8 cellular contexts compared by ENCODE assay signal in genomic region chr4:59818656-59819055, GRCh38.
DNase-seq lines count a peak whose midpoint lies in the region; ATAC-seq and TF ChIP-seq lines count a peak whose summit lies in the region.

No MANE protein-coding gene starts in this region.

- peak overlapping the region in 9 of 10 donors; percentile 24 to 80 (median 54) for H3K4me3 Mint-ChIP-seq in naive thymus-derived CD8-positive, alpha-beta T cell

- intact Hi-C loops in aorta (cut with DNase I), result no loop called here

- H3K36me3 Mint-ChIP-seq in naive thymus-derived CD8-positive, alpha-beta T cell, result no peaks in the 10 kb centered on the region

- CTCF ChIA-PET in RWPE1 (lab: Yijun Ruan, JAX), result interaction anchor here (0.6 to 0.7 kb wide), 2 partner anchors 255 to 625 kb away, joined by 3 read pairs; no protein-coding TSS in a partner anchor

- POLR2A ChIA-PET in naive thymus-derived CD8-positive, alpha-beta T cell (lab: Charles Lee), result no interaction called here
- POLR2A ChIA-PET in RWPE1 (lab: Yijun Ruan, JAX; ENCODE audit: low non-redundant PET), result no interaction called here

- H3K4me1 ChIP-seq in aorta (ENCODE audit: control insufficient read depth in 1 of 2, insufficient read depth in 2 of 2, low read length in 2 of 2), result no peaks in the 10 kb centered on the region

- WGBS in aorta, 2 donors, result 87 to 88% methylated on average over 7 of the region's 7 CpGs

- peaks cover 0 to 8% (median 0%) of the 10 kb centered on the region in 9 donors for H3K9me3 Mint-ChIP-seq in naive thymus-derived CD8-positive, alpha-beta T cell

- H3K9me3 ChIP-seq in aorta (ENCODE audit: control insufficient read depth, low read length), result no peaks in the 10 kb centered on the region

- no peak overlapping the region for H3K27ac ChIP-seq in aorta (ENCODE audit: low read depth in 1 of 2, low read length in 2 of 2)
- H3K27ac ChIP-seq in RWPE1, result no peak overlapping the region

- H3K36me3 ChIP-seq in aorta (ENCODE audit: control insufficient read depth in 1 of 2, insufficient read depth in 2 of 2, low read length in 1 of 2), result no peaks in the 10 kb centered on the region

- H3K27me3 ChIP-seq in aorta (ENCODE audit: control insufficient read depth in 1 of 2, insufficient read depth in 2 of 2, low read length in 1 of 2), result no peaks in the 10 kb centered on the region

- no peak overlapping the region for H3K4me3 ChIP-seq in aorta (ENCODE audit: low read length in 2 of 2)

- peak overlapping the region in 3 of 10 donors; percentile 31 to 74 (median 57) for H3K27ac Mint-ChIP-seq in naive thymus-derived CD8-positive, alpha-beta T cell

- peak; percentile 86 for ATAC-seq in HG02938 (IDR thresholded peaks at IDR 0.05; ENCODE audit: unreplicated experiment)
- ATAC-seq in SK-N-SH treated with all-trans-retinoic acid at 6 μM for 48 hours, result peak; percentile 62; the same call in 2 of the 3 replicates
- ATAC-seq in naive thymus-derived CD8-positive, alpha-beta T cell, result no peak
- ATAC-seq in aorta (ENCODE audit: low FRiP score), result no peak

- TF ChIP-seq CTCF in RWPE1 (conservative IDR thresholded peaks at IDR 0.05; ENCODE audit: low read depth), result no peak

- DNase-seq in NOMO-1 treated with DMSO at 0.1 percent for 48 hours (lab: John Stamatoyannopoulos, UW; ENCODE audit: unreplicated experiment), result peak; percentile 4
- DNase-seq in NOMO-1 treated with dmso at 0.1 percent for 144 hours (lab: John Stamatoyannopoulos, UW; ENCODE audit: unreplicated experiment), result no peak
- DNase-seq in naive thymus-derived CD8-positive, alpha-beta T cell, result peak in 1 of 10 donors; percentile 2
- no peak for DNase-seq in aorta
- no peak for DNase-seq in RWPE1 (ENCODE audit: low spot score)
- no peak for DNase-seq in iPS-NIHi11 (ENCODE audit: low spot score)

- no peaks in the 10 kb centered on the region for H3K27me3 Mint-ChIP-seq in naive thymus-derived CD8-positive, alpha-beta T cell

- peaks cover 0 to 5% (median under 1%) of the 10 kb centered on the region in 4 donors for H3K4me1 Mint-ChIP-seq in naive thymus-derived CD8-positive, alpha-beta T cell

TF ChIP-seq in SK-N-SH treated with all-trans-retinoic acid at 6 μM for 48 hours, 23 proteins besides CTCF, POLR2A, EP300 and RAD21:
- TF ChIP-seq ARNTL (CRISPR knock-in tag; IDR thresholded peaks at IDR 0.05; ENCODE audit: borderline replicate concordance, low read depth) (no peak), OSR1 (CRISPR knock-in tag; IDR thresholded peaks at IDR 0.05) (no peak), ISL1 (CRISPR knock-in tag; IDR thresholded peaks at IDR 0.05) (no peak), CSDC2 (CRISPR knock-in tag; IDR thresholded peaks at IDR 0.05) (no peak), CREB5 (CRISPR knock-in tag; IDR thresholded peaks at IDR 0.05; ENCODE audit: low read depth) (no peak), SNAI2 (CRISPR knock-in tag; IDR thresholded peaks at IDR 0.05) (no peak), ZNF8 (CRISPR knock-in tag; IDR thresholded peaks at IDR 0.05) (no peak), ZNF565 (CRISPR knock-in tag; conservative IDR thresholded peaks at IDR 0.05; ENCODE audit: low read depth) (no peak), GLIS3 (CRISPR knock-in tag; IDR thresholded peaks at IDR 0.05) (no peak), RARB (CRISPR knock-in tag; IDR thresholded peaks at IDR 0.05) (no peak), TOX (CRISPR knock-in tag; IDR thresholded peaks at IDR 0.05; ENCODE audit: borderline replicate concordance) (no peak)

Comparison
In these comparisons a context has a peak if more than half of its experiments do, and no peak if none do; other contexts are left out.
1. ATAC-seq: peak in HG02938 (single experiment) and SK-N-SH treated with all-trans-retinoic acid at 6 μM for 48 hours (single experiment); none in naive thymus-derived CD8-positive, alpha-beta T cell (0 of 2) and aorta (single experiment).